In genomic region chr4:38591617-38592337, GRCh38 we compare ENCODE assay signal across 28 cellular contexts.
DNase-seq lines count a peak whose midpoint lies in the region; ATAC-seq, FAIRE-seq and TF ChIP-seq lines count a peak whose summit lies in the region.
"Had no signal": no experiment of that assay in that cellular context is flagged by ENCODE, and none has a peak within 500 bp of the region (broad histone marks: within the 10 kb centered on the region; RNA-seq: fewer than 3 reads in every experiment).

No MANE protein-coding gene starts in this region.

- H3K27me3 Mint-ChIP-seq in immature natural killer cell (ENCODE audit: low read depth in 3 of 3): peaks cover 0 to 5% (median 0%) of the 10 kb centered on the region in 3 donors
- H3K27me3 Mint-ChIP-seq: activated B cell treated with CpG ODN at 0.5 μM for 24 hours had no signal

- ATAC-seq in HG03280 (IDR thresholded peaks at IDR 0.05; ENCODE audit: unreplicated experiment): no peak
- ATAC-seq: activated naive CD4-positive, alpha-beta T cell treated with anti-CD3 and anti-CD28 coated beads, Interleukin-2, amount 50 U/mL, for 72 hours; activated T-cell treated with anti-CD3 and anti-CD28 coated beads, Interleukin-2, amount 50 U/mL, for 72 hours; GM23338; left lobe of liver; naive thymus-derived CD4-positive, alpha-beta T cell had no signal

- H3K4me1 Mint-ChIP-seq in immature natural killer cell: peaks cover 0 to 1% of the 10 kb centered on the region in 2 donors
- H3K4me1 Mint-ChIP-seq: activated B cell treated with CpG ODN at 0.5 μM for 24 hours, GM23338 had no signal

- no peaks in the 10 kb centered on the region for H3K36me3 ChIP-seq in bronchial epithelial cell (ENCODE audit: control insufficient read depth, insufficient read depth, low read length)

- no peak overlapping the region for H3K27ac ChIP-seq in coronary artery
- H3K27ac ChIP-seq: parathyroid adenoma had no signal

- H3K36me3 Mint-ChIP-seq in immature natural killer cell: peaks cover 0 to 5% (median 4%) of the 10 kb centered on the region in 3 donors

- DNase-seq in LHCN-M2 (ENCODE audit: low read depth): peak; percentile 15
- peak; percentile 64 for DNase-seq in bronchial epithelial cell (ENCODE audit: low read depth)
- DNase-seq in kidney tubule cell (ENCODE audit: low spot score): peak; percentile 25
- DNase-seq in retinal pigment epithelial cell (ENCODE audit: low read depth): peak; percentile 21
- DNase-seq in immature natural killer cell: no peak
- DNase-seq in HPDE6-E6E7 (ENCODE audit: extremely low spot score): no peak
- no peak for DNase-seq in coronary artery (ENCODE audit: low spot score)
- DNase-seq: ACHN; activated B cell treated with CpG ODN at 0.5 μM for 24 hours; activated T-cell treated with anti-CD3 and anti-CD28 coated beads, Interleukin-2, amount 50 U/mL, for 72 hours; DMS 273 treated with DMSO at 0.1 percent for 48 hours; foreskin fibroblast; GDM1; naive thymus-derived CD4-positive, alpha-beta T cell; NCI-H1417; SHP77 treated with DMSO at 0.1 percent for 48 hours; small intestine; stimulated activated CD4-positive, alpha-beta T cell treated with anti-CD3 and anti-CD28 coated beads, Interleukin-2, amount 100 ng/mL, for 48 hours; T-helper 2 cell had no signal

- no peak for TF ChIP-seq CTCF in bronchial epithelial cell (IDR thresholded peaks at IDR 0.05; ENCODE audit: insufficient read depth, low read length, severe bottlenecking)
- TF ChIP-seq CTCF in retinal pigment epithelial cell (conservative IDR thresholded peaks at IDR 0.05; ENCODE audit: low read depth, low read length): no peak
- no peak for TF ChIP-seq CTCF in coronary artery (IDR thresholded peaks at IDR 0.05)

- H3K9me3 Mint-ChIP-seq in immature natural killer cell: peaks cover 0 to 2% (median 0%) of the 10 kb centered on the region in 6 donors
- H3K9me3 Mint-ChIP-seq: GM23338 had no signal

- no peaks in the 10 kb centered on the region for H3K27me3 ChIP-seq in bronchial epithelial cell (ENCODE audit: control insufficient read depth, insufficient read depth, low read length)

- no peak overlapping the region for H3K4me3 Mint-ChIP-seq in immature natural killer cell
- H3K4me3 Mint-ChIP-seq: activated B cell treated with CpG ODN at 0.5 μM for 24 hours; activated T-cell treated with anti-CD3 and anti-CD28 coated beads, Interleukin-2, amount 50 U/mL, for 72 hours; CD14-positive monocyte; GM23338; naive thymus-derived CD4-positive, alpha-beta T cell had no signal

- no peak overlapping the region for H3K27ac Mint-ChIP-seq in immature natural killer cell
- H3K27ac Mint-ChIP-seq: activated B cell treated with CpG ODN at 0.5 μM for 24 hours; activated naive CD4-positive, alpha-beta T cell treated with anti-CD3 and anti-CD28 coated beads, Interleukin-2, amount 50 U/mL, for 72 hours; activated T-cell treated with anti-CD3 and anti-CD28 coated beads, Interleukin-2, amount 50 U/mL, for 72 hours; CD14-positive monocyte; GM23338; naive thymus-derived CD4-positive, alpha-beta T cell had no signal

- FAIRE-seq in bronchial epithelial cell (lab: Jason Lieb, UNC): no peak
- FAIRE-seq: colon, GM19239, HTR-8/SVneo, small intestine had no signal

- H3K4me3 ChIP-seq in bronchial epithelial cell (ENCODE audit: low read depth, low read length) (no peak overlapping the region), retinal pigment epithelial cell (ENCODE audit: low read length) (no peak overlapping the region), coronary artery (no peak overlapping the region)
- H3K4me3 ChIP-seq: GM23338 had no signal

Comparison
In these comparisons a context has a peak if more than half of its experiments do, and no peak if none do; other contexts are left out.
1. DNase-seq: peak in LHCN-M2 (single experiment), bronchial epithelial cell (single experiment), kidney tubule cell (single experiment) and retinal pigment epithelial cell (single experiment); none in immature natural killer cell (0 of 3), HPDE6-E6E7 (single experiment) and coronary artery (single experiment).